In genomic region chr22:25402501-25403283, GRCh38 we compare ENCODE assay signal across 8 cellular contexts.
A peak's percentile ranks its signal among the peaks of the same experiment; 100 is the strongest.
DNase-seq lines count a peak whose midpoint lies in the region; ATAC-seq and TF ChIP-seq lines count a peak whose summit lies in the region.

No MANE protein-coding gene starts in this region.

- no peaks in the 10 kb centered on the region for H3K27me3 ChIP-seq in heart left ventricle

- peak overlapping the region; percentile 62; the same call in 1 of the 2 replicates for H3K4me3 ChIP-seq in GM08714 (ENCODE audit: low read length)
- peak overlapping the region; percentile 95 for H3K4me3 ChIP-seq in SK-N-MC
- H3K4me3 ChIP-seq in heart left ventricle = peak overlapping the region in 10 of 12 donors; percentile 22 to 83 (median 69)
- H3K4me3 ChIP-seq in skeletal muscle cell (ENCODE audit: low read depth, low read length) = peak overlapping the region; percentile 64

- H3K9me3 ChIP-seq in SK-N-MC (ENCODE audit: low read depth, low read length) (no peaks in the 10 kb centered on the region), heart left ventricle (no peaks in the 10 kb centered on the region)

- peak overlapping the region; percentile 54 for H3K9ac ChIP-seq in SK-N-MC (ENCODE audit: insufficient read length)

- no peak for TF ChIP-seq POLR2A in heart left ventricle (IDR thresholded peaks at IDR 0.05)

- H3K4me1 ChIP-seq in heart left ventricle = peaks cover 16 to 67% (median 45%) of the 10 kb centered on the region in 12 donors

- TF ChIP-seq CTCF in heart left ventricle (IDR thresholded peaks at IDR 0.05) = no peak

- no peaks in the 10 kb centered on the region for H3K36me3 ChIP-seq in SK-N-MC (ENCODE audit: insufficient read depth, low read length)
- no peaks in the 10 kb centered on the region for H3K36me3 ChIP-seq in heart left ventricle

- peak; percentile 4 to 76 (median 38) for ATAC-seq in heart left ventricle
- no peak for ATAC-seq in GM18519 (IDR thresholded peaks at IDR 0.05; ENCODE audit: low FRiP score, unreplicated experiment)

- H3K27ac ChIP-seq in SK-N-MC (peak overlapping the region; percentile 89), heart left ventricle (peak overlapping the region; percentile 66 to 97 (median 88))

- 25 to 36% (median 28%) methylated on average over 13 to 14 of the region's 14 CpGs for WGBS in heart left ventricle, 4 donors

- DNase-seq in SK-N-MC (ENCODE audit: low read depth, low spot score) = no peak
- DNase-seq in heart left ventricle = peak in 4 of 5 donors; percentile 45 to 64 (median 56)
- no peak for DNase-seq in skeletal muscle cell (ENCODE audit: low read depth)
- no peak for DNase-seq in activated CD4-positive, alpha-beta T cell treated with anti-CD3 and anti-CD28 coated beads, Interleukin-2, amount 50 U/mL, for 48 hours
- DNase-seq in AML-193 (lab: John Stamatoyannopoulos, UW) = no peak
- DNase-seq in activated T-cell treated with anti-CD3 and anti-CD28 coated beads, Interleukin-2, amount 50 U/mL, for 48 hours = no peak

- intact Hi-C loops in heart left ventricle (cut with DNase I) = loop anchor here in 6 of 10 donors (1.0 to 5.0 kb wide), 4 partner anchors 35 to 45 kb away; no protein-coding TSS in a partner anchor

Comparison
In these comparisons a context has a peak if more than half of its experiments do, and no peak if none do; other contexts are left out.
1. DNase-seq: peak in heart left ventricle (4 of 5); none in SK-N-MC (single experiment), skeletal muscle cell (single experiment), activated CD4-positive, alpha-beta T cell treated with anti-CD3 and anti-CD28 coated beads, Interleukin-2, amount 50 U/mL, for 48 hours (0 of 2), AML-193 (0 of 2) and activated T-cell treated with anti-CD3 and anti-CD28 coated beads, Interleukin-2, amount 50 U/mL, for 48 hours (0 of 2).
2. Peak in every context shown above with its lines, with median percentiles within 50 percentile points of each other: H3K4me3 ChIP-seq.